ENCODE assay signal across 8 cellular contexts in the genomic region with DNA sequence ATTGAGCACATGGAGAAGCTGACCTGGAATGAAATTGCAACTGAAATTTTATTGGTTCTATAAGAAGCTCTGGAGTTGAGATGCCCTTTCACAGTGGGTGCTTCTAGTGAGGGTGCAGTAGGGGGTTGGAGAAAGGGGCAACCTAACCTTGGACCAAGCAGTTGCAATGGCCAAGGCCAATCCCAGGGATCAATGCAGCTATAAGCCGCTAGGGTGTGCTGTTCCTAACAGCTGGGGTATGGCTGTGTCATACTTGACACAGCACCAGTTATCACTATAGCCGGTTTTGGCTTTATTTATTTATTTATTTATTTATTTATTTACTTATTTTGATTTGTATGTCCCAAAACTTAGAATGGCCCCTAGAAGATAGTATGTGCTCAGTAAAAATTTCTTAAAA.
DNase-seq lines count a peak whose midpoint lies in the region; ATAC-seq and TF ChIP-seq lines count a peak whose summit lies in the region.

No MANE protein-coding gene starts in this region.

- H3K27ac Mint-ChIP-seq in activated T-cell treated with anti-CD3 and anti-CD28 coated beads, Interleukin-2, amount 50 U/mL, for 24 hours, result no peak overlapping the region

- no peak overlapping the region for H3K4me3 ChIP-seq in epithelial cell of esophagus (ENCODE audit: low read length)

- DNase-seq in HT-29 (ENCODE audit: low spot score), result peak; percentile 28
- peak; percentile 58 for DNase-seq in epithelial cell of esophagus (ENCODE audit: low read depth)
- no peak for DNase-seq in activated T-cell treated with anti-CD3 and anti-CD28 coated beads, Interleukin-2, amount 50 U/mL, for 24 hours
- DNase-seq in activated T-cell treated with anti-CD3 and anti-CD28 coated beads, Interleukin-2, amount 50 U/mL, for 48 hours, result no peak
- no peak for DNase-seq in midbrain (lab: John Stamatoyannopoulos, UW)
- no peak for DNase-seq in sciatic nerve (ENCODE audit: low spot score)

- peak; percentile 60 for TF ChIP-seq CTCF in C4-2B (conservative IDR thresholded peaks at IDR 0.05)
- TF ChIP-seq CTCF in epithelial cell of esophagus (IDR thresholded peaks at IDR 0.05; ENCODE audit: insufficient read depth, low read depth, low read length, missing control alignments), result peak; percentile 64

- intact Hi-C loops in sciatic nerve (cut with DNase I), result no loop called here

- H3K9me3 Mint-ChIP-seq in activated T-cell treated with anti-CD3 and anti-CD28 coated beads, Interleukin-2, amount 50 U/mL, for 24 hours, result no peaks in the 10 kb centered on the region

- ATAC-seq in GM19467 (IDR thresholded peaks at IDR 0.05; ENCODE audit: unreplicated experiment) (peak; percentile 80), sciatic nerve (no peak)

- no peaks in the 10 kb centered on the region for H3K27me3 Mint-ChIP-seq in activated T-cell treated with anti-CD3 and anti-CD28 coated beads, Interleukin-2, amount 50 U/mL, for 24 hours

- H3K27ac ChIP-seq in C4-2B, result no peak overlapping the region

- no peak overlapping the region for H3K4me3 Mint-ChIP-seq in activated T-cell treated with anti-CD3 and anti-CD28 coated beads, Interleukin-2, amount 50 U/mL, for 24 hours

- no peaks in the 10 kb centered on the region for H3K36me3 Mint-ChIP-seq in activated T-cell treated with anti-CD3 and anti-CD28 coated beads, Interleukin-2, amount 50 U/mL, for 24 hours (ENCODE audit: low read depth)

- H3K4me1 Mint-ChIP-seq in activated T-cell treated with anti-CD3 and anti-CD28 coated beads, Interleukin-2, amount 50 U/mL, for 24 hours (ENCODE audit: low read depth), result peaks cover 12% of the 10 kb centered on the region

Comparison
In these comparisons a context has a peak if more than half of its experiments do, and no peak if none do; other contexts are left out.
1. DNase-seq: peak in HT-29 (single experiment) and epithelial cell of esophagus (single experiment); none in activated T-cell treated with anti-CD3 and anti-CD28 coated beads, Interleukin-2, amount 50 U/mL, for 24 hours (single experiment), activated T-cell treated with anti-CD3 and anti-CD28 coated beads, Interleukin-2, amount 50 U/mL, for 48 hours (0 of 2), midbrain (single experiment) and sciatic nerve (single experiment).